Comparison of ENCODE assay signal across 9 cellular contexts in the genomic region with DNA sequence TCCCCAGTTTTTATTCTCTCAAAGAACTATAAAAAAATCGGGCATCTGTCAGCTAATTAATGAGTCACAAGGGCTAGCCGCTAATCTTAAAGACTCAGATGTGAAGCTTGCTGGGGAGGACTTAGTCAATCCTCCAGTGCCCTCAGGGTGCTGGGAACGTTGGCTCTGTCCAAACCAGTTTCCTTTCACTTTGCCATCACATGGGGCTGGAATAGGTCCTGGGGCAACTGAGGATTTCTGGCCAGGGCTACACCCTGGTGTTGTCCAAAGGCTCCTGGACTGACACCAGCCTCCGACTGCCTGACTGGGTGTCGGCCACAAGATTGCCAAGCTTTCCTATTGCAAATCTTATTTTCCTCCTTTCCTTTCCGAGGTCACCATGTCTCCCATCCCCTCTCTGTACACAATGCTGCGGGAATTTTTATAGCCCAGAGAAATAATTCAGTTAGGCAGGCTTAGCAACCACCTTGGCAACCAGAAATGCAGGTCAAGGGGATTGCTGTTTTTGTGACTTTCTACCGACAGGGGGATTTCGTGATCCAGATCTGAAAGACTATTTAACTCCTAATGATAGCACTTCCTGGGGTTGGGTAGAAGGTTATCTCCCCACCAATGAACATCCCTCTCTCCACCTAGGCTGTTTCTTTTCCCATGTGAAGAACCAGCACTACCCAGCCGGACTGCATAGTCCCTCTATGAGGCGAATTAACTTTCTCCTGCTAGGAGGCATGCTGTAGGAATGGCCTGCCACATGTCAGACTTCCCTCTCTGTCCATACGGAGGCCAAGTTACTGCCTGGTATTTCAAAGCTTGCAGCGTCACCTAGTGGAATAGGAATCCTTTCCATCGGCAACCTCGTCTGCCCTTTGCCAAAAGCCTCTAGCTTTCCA. TPM values are rescaled to one million over a fixed set of nuclear protein-coding genes. Genes with fewer than 3 reads are reported as not detected.
DNase-seq lines count a peak whose midpoint lies in the region; ATAC-seq and TF ChIP-seq lines count a peak whose summit lies in the region.
"Had no signal": no experiment of that assay in that cellular context is flagged by ENCODE, and none has a peak within 500 bp of the region (broad histone marks: within the 10 kb centered on the region; RNA-seq: fewer than 3 reads in every experiment).

No MANE protein-coding gene starts in this region.

- H2AFZ ChIP-seq in GM23248, result peak overlapping the region; percentile 68

- no peak overlapping the region for H3K4me3 Mint-ChIP-seq in stimulated activated naive CD8-positive, alpha-beta T cell treated with anti-CD3 and anti-CD28 coated beads, Interleukin-15, amount 100 ng/mL, for 72 hours
- H3K4me3 Mint-ChIP-seq: activated B cell treated with CpG ODN at 0.5 μM for 24 hours had no signal

- in situ Hi-C loops in GM23248 (cut with MboI) (loop anchor here (5.0 to 25.0 kb wide), 3 partner anchors 162 to 692 kb away; no protein-coding TSS in a partner anchor), gastrocnemius medialis (cut with MboI; ENCODE audit: low sequenced_read_pairs in 4 of 4) (loop anchor here in 3 of 4 donors (25.0 kb wide), 2 partner anchors 467 to 667 kb away; a partner anchor contains a TSS)

- H3F3A ChIP-seq in GM23248 (ENCODE audit: insufficient read depth), result peaks cover 34% of the 10 kb centered on the region

- 5% methylated on average over 15 of the region's 15 CpGs for WGBS in GM23248 (ENCODE audit: low coverage in 1 of 2, low lambda C conversion rate in 2 of 2, missing lambda C conversion rate in 2 of 2), 2 experiments

- no peaks in the 10 kb centered on the region for H3K79me2 ChIP-seq in GM23248 (ENCODE audit: insufficient read depth)

- H3K27me3 Mint-ChIP-seq in stimulated activated naive CD8-positive, alpha-beta T cell treated with anti-CD3 and anti-CD28 coated beads, Interleukin-15, amount 100 ng/mL, for 72 hours, result no peaks in the 10 kb centered on the region

- H3K4me2 ChIP-seq in GM23248 (ENCODE audit: unreplicated experiment), result peak overlapping the region; percentile 94

- H3K27ac Mint-ChIP-seq in stimulated activated naive CD8-positive, alpha-beta T cell treated with anti-CD3 and anti-CD28 coated beads, Interleukin-15, amount 100 ng/mL, for 72 hours, result no peak overlapping the region
- H3K27ac Mint-ChIP-seq: activated B cell treated with CpG ODN at 0.5 μM for 24 hours had no signal

- no peaks in the 10 kb centered on the region for H3K9me2 ChIP-seq in GM23248 (ENCODE audit: insufficient read depth)

- H3K9me3 Mint-ChIP-seq in stimulated activated naive CD8-positive, alpha-beta T cell treated with anti-CD3 and anti-CD28 coated beads, Interleukin-15, amount 100 ng/mL, for 72 hours, result peaks cover 30 to 41% of the 10 kb centered on the region in 2 donors

- peaks cover 17% of the 10 kb centered on the region for H3K4me1 Mint-ChIP-seq in stimulated activated naive CD8-positive, alpha-beta T cell treated with anti-CD3 and anti-CD28 coated beads, Interleukin-15, amount 100 ng/mL, for 72 hours

- peak; percentile 62 for TF ChIP-seq CTCF in foreskin fibroblast (IDR thresholded peaks at IDR 0.05; ENCODE audit: low read depth, low read length)
- peak; percentile 41 to 70 (median 52) for TF ChIP-seq CTCF in gastrocnemius medialis (IDR thresholded peaks at IDR 0.05 in 4 of 5, conservative IDR thresholded peaks at IDR 0.05 in 1 of 5)

- DNase-seq in GM23248, result peak; percentile 98
- DNase-seq in SHP77 treated with DMSO at 0.1 percent for 48 hours (lab: John Stamatoyannopoulos, UW), result peak; percentile 86
- peak; percentile 93 to 96 for DNase-seq in foreskin fibroblast
- peak; percentile 15 to 50 for DNase-seq in gastrocnemius medialis
- no peak for DNase-seq in NCI-H2029 treated with DMSO at 0.1 percent for 48 hours (lab: John Stamatoyannopoulos, UW)
- no peak for DNase-seq in stimulated activated naive CD8-positive, alpha-beta T cell treated with anti-CD3 and anti-CD28 coated beads, Interleukin-15, amount 100 ng/mL, for 72 hours
- DNase-seq: activated B cell treated with CpG ODN at 0.5 μM for 24 hours had no signal

- H3K27me3 ChIP-seq in GM23248 (replicated peaks; ENCODE audit: insufficient read depth) (no peaks in the 10 kb centered on the region), gastrocnemius medialis (no peaks in the 10 kb centered on the region)

- H4K20me1 ChIP-seq in GM23248 (ENCODE audit: insufficient read depth), result no peaks in the 10 kb centered on the region

- H3K27ac ChIP-seq in GM23248, result peak overlapping the region; percentile 87
- H3K27ac ChIP-seq in gastrocnemius medialis, result peak overlapping the region; percentile 33 to 72 (median 54)

- H3K9me3 ChIP-seq in GM23248 (ENCODE audit: low read depth), result no peaks in the 10 kb centered on the region
- no peaks in the 10 kb centered on the region for H3K9me3 ChIP-seq in gastrocnemius medialis

- H3K4me3 ChIP-seq in GM23248 (peak overlapping the region; percentile 76), foreskin fibroblast (ENCODE audit: low read depth in 1 of 2, low read length in 2 of 2) (peak overlapping the region; percentile 39 to 56), gastrocnemius medialis (peak overlapping the region; percentile 15 to 36 (median 31))

- peaks cover 32% of the 10 kb centered on the region for H3K4me1 ChIP-seq in GM23248 (ENCODE audit: insufficient read depth)
- H3K4me1 ChIP-seq in gastrocnemius medialis, result peaks cover 0 to 4% of the 10 kb centered on the region in 2 donors

- ATAC-seq in gastrocnemius medialis, result peak; percentile 71 to 96
- ATAC-seq in GM19324 (IDR thresholded peaks at IDR 0.05; ENCODE audit: low FRiP score, unreplicated experiment), result no peak
- ATAC-seq in GM21723 (IDR thresholded peaks at IDR 0.05; ENCODE audit: unreplicated experiment), result no peak
- no peak for ATAC-seq in stimulated activated naive CD8-positive, alpha-beta T cell treated with anti-CD3 and anti-CD28 coated beads, Interleukin-15, amount 100 ng/mL, for 72 hours

- no peak for TF ChIP-seq POLR2A in gastrocnemius medialis (IDR thresholded peaks at IDR 0.05)

- intact Hi-C loops in gastrocnemius medialis (cut with DNase I; ENCODE audit: low total_unique reads), result loop anchor here (2.0 to 10.0 kb wide), 4 partner anchors 29 to 697 kb away; a partner anchor contains a TSS

- peak overlapping the region; percentile 76 for H3K9ac ChIP-seq in GM23248

- H3K36me3 ChIP-seq in GM23248 (ENCODE audit: low read depth) (no peaks in the 10 kb centered on the region), gastrocnemius medialis (no peaks in the 10 kb centered on the region)

RNA-seq across cellular contexts. Expression of a gene that starts 29.9 kb away (rescaled TPM):
- total RNA-seq in GM23248 (2014; rRNA removed; shearing (Covaris generic)), result 13.5 and 22.9 TPM in 2 replicates
- polyA plus RNA-seq in GM23248 (2016; fragmentation: Nextera tagmentation; extraction: Ambion mirVana), result 52.4 and 53.7 TPM in 2 replicates
- total RNA-seq in gastrocnemius medialis, result 1 to 10 TPM; 4.0 to 6.6 (median 4.7) TPM

Comparison
In these comparisons a context has a peak if more than half of its experiments do, and no peak if none do; other contexts are left out.
1. DNase-seq: peak in GM23248 (single experiment), SHP77 treated with DMSO at 0.1 percent for 48 hours (single experiment), foreskin fibroblast (2 of 2) and gastrocnemius medialis (2 of 2); none in NCI-H2029 treated with DMSO at 0.1 percent for 48 hours (single experiment) and stimulated activated naive CD8-positive, alpha-beta T cell treated with anti-CD3 and anti-CD28 coated beads, Interleukin-15, amount 100 ng/mL, for 72 hours (0 of 2).
2. ATAC-seq: peak in gastrocnemius medialis (2 of 2); none in GM19324 (single experiment), GM21723 (single experiment) and stimulated activated naive CD8-positive, alpha-beta T cell treated with anti-CD3 and anti-CD28 coated beads, Interleukin-15, amount 100 ng/mL, for 72 hours (single experiment).
3. Peak in every context shown above with its lines, with median percentiles within 50 percentile points of each other: H3K4me3 ChIP-seq.